22 cellular contexts compared by ENCODE assay signal in the genomic region with DNA sequence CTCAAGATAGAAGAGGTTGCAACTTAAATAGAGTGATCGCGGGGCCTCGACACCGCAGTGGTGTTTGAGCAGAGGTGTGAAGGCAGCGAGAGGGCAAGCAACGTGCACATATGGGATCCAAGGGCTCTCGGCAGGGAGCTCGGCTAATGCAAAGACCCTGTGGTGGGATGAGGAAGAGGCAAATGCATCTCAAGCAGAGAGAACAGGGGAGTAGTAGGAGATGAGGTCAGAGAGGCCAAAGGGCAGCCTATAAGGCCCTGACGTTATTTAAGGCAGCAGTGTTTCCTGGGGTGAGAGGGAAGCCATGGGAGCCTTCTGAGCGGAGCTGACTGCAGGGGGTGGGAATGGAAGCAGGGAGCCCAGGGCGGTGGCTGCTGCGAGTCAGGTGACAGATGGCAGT.
"Had no signal": no experiment of that assay in that cellular context is flagged by ENCODE, and none has a peak within 500 bp of the region (broad histone marks: within the 10 kb centered on the region; RNA-seq: fewer than 3 reads in every experiment).

No MANE protein-coding gene starts in this region.

- H3K27ac ChIP-seq: ascending aorta, body of pancreas had no signal

- H3K27me3 Mint-ChIP-seq: central memory CD8-positive, alpha-beta T cell had no signal

- H3K4me1 ChIP-seq: ascending aorta, body of pancreas had no signal

- H3K36me3 ChIP-seq: ascending aorta had no signal

- H3K27ac Mint-ChIP-seq: activated CD8-positive, alpha-beta T cell treated with anti-CD3 and anti-CD28 coated beads, Interleukin-2, amount 10 ng/mL, durations not matched to agents 7 days and 5 days; T-helper 1 cell treated with Interleukin-12 subunit alpha and Interleukin-12 subunit beta and Interleukin-4 antibody, amounts not matched to agents 30 μg/mL and 1 μg/mL, for 36 hours; WTC11 had no signal

- H3K4me3 ChIP-seq: ascending aorta, body of pancreas, K562 had no signal

- H3K4me3 Mint-ChIP-seq: activated CD8-positive, alpha-beta T cell treated with anti-CD3 and anti-CD28 coated beads, Interleukin-2, amount 10 ng/mL, durations not matched to agents 7 days and 5 days; central memory CD8-positive, alpha-beta T cell; T-helper 1 cell treated with Interleukin-12 subunit alpha and Interleukin-12 subunit beta and Interleukin-4 antibody, amounts not matched to agents 30 μg/mL and 1 μg/mL, for 36 hours; WTC11 had no signal

- H3K9me3 Mint-ChIP-seq: central memory CD8-positive, alpha-beta T cell; T-helper 1 cell treated with Interleukin-12 subunit alpha and Interleukin-12 subunit beta and Interleukin-4 antibody, amounts not matched to agents 30 μg/mL and 1 μg/mL, for 36 hours; WTC11 had no signal

- ATAC-seq: activated CD8-positive, alpha-beta T cell treated with anti-CD3 and anti-CD28 coated beads, Interleukin-2, amount 10 ng/mL, durations not matched to agents 7 days and 5 days; body of pancreas; K562; PC-3; WTC11 had no signal

- H3K9me3 ChIP-seq: ascending aorta, body of pancreas had no signal

- H3K4me1 Mint-ChIP-seq: central memory CD8-positive, alpha-beta T cell had no signal

- H3K36me3 Mint-ChIP-seq: WTC11 had no signal

- DNase-seq: activated CD4-positive, alpha-beta T cell treated with anti-CD3 and anti-CD28 coated beads for 48 hours; activated CD4-positive, alpha-beta T cell treated with anti-CD3 and anti-CD28 coated beads, Interleukin-2, amount 50 U/mL, for 4 hours; activated CD4-positive, CD25-positive, alpha-beta regulatory T cell treated with anti-CD3 and anti-CD28 coated beads, Interleukin-2, amount 50 U/mL, for 72 hours; activated CD8-positive, alpha-beta memory T cell treated with anti-CD3 and anti-CD28 coated beads, Interleukin-2, amount 50 U/mL, for 48 hours; activated CD8-positive, alpha-beta T cell treated with anti-CD3 and anti-CD28 coated beads, Interleukin-2, amount 10 ng/mL, durations not matched to agents 7 days and 5 days; activated naive CD4-positive, alpha-beta T cell treated with anti-CD3 and anti-CD28 coated beads, Interleukin-2, amount 50 U/mL, for 16 hours; activated T-cell treated with anti-CD3 and anti-CD28 coated beads, Interleukin-2, amount 50 U/mL, for 1 hour; amniotic stem cell; body of pancreas; NCI-H1092; NCI-H1417; NCI-H1694; NCI-H2029 treated with DMSO at 0.1 percent for 48 hours; NCI-H446; NCI-H526; PC-3; SHP77 treated with DMSO at 0.1 percent for 48 hours had no signal
